14 cellular contexts compared by ENCODE assay signal in genomic region chr3:38487323-38487722, GRCh38. TPM values are rescaled to one million over a fixed set of nuclear protein-coding genes. Genes with fewer than 3 reads are reported as not detected.
DNase-seq lines count a peak whose midpoint lies in the region; ATAC-seq, FAIRE-seq and TF ChIP-seq lines count a peak whose summit lies in the region.
"Had no signal": no experiment of that assay in that cellular context is flagged by ENCODE, and none has a peak within 500 bp of the region (broad histone marks: within the 10 kb centered on the region; RNA-seq: fewer than 3 reads in every experiment).

No MANE protein-coding gene starts in this region.

- no peak for TF ChIP-seq CTCF in CD8-positive, alpha-beta T cell (IDR thresholded peaks at IDR 0.05)
- TF ChIP-seq CTCF in HepG2 (CRISPR knock-in tag; IDR thresholded peaks at IDR 0.05) (no peak), lower lobe of right lung (IDR thresholded peaks at IDR 0.05) (no peak)

- no peak for TF ChIP-seq POLR2A in HepG2 (IDR thresholded peaks at IDR 0.05; ENCODE audit: insufficient read depth in 1 of 2, low read depth in 2 of 2, low read length in 2 of 2)

- POLR2A ChIA-PET in CD8-positive, alpha-beta T cell (lab: Charles Lee) = no interaction called here
- POLR2A ChIA-PET in HepG2 (lab: Yijun Ruan, JAX) = no interaction called here

- no peaks in the 10 kb centered on the region for H3K4me1 Mint-ChIP-seq in CD8-positive, alpha-beta T cell (ENCODE audit: low read depth)

- H3K9ac ChIP-seq in HepG2 (ENCODE audit: insufficient read depth, low read depth, low read length) = no peak overlapping the region

- intact Hi-C loops in CD8-positive, alpha-beta T cell (cut with DNase I, micrococcal nuclease) = no loop called here
- intact Hi-C loops in HepG2 (cut with micrococcal nuclease; ENCODE audit: unreplicated experiment) = no loop called here
- intact Hi-C loops in lower lobe of right lung (cut with DNase I) = no loop called here

- 93% methylated on average over 3 of the region's 3 CpGs for WGBS in HepG2 (ENCODE audit: low lambda C conversion rate)

- H3K36me3 ChIP-seq in CD8-positive, alpha-beta T cell (ENCODE audit: insufficient read depth, low read length) = no peaks in the 10 kb centered on the region
- H3K36me3 ChIP-seq in HepG2 (replicated peaks in 1 of 2; ENCODE audit: control insufficient read depth in 1 of 2, insufficient read depth in 2 of 2, low read length in 2 of 2) = peaks cover 16 to 24% of the 10 kb centered on the region in 2 experiments
- H3K36me3 ChIP-seq in lower lobe of right lung = peaks cover 21% of the 10 kb centered on the region
- H3K36me3 ChIP-seq: neutrophil had no signal

- H3K27me3 Mint-ChIP-seq in CD8-positive, alpha-beta T cell (ENCODE audit: low read depth) = no peaks in the 10 kb centered on the region
- H3K27me3 Mint-ChIP-seq: dendritic cell treated with granulocyte-macrophage colony-stimulating factor and Interleukin-4, amounts not matched to agents 40 ng/mL and 50 ng/mL, for 4 days had no signal

- H3K4me3 Mint-ChIP-seq in CD8-positive, alpha-beta T cell = no peak overlapping the region
- H3K4me3 Mint-ChIP-seq: dendritic cell treated with granulocyte-macrophage colony-stimulating factor and Interleukin-4, amounts not matched to agents 40 ng/mL and 50 ng/mL, for 4 days had no signal

- H3K4me2 ChIP-seq in HepG2 (ENCODE audit: low read depth, low read length) = no peak overlapping the region
- H3K4me2 ChIP-seq: A549 had no signal

- no peaks in the 10 kb centered on the region for H3K27me3 ChIP-seq in CD8-positive, alpha-beta T cell (ENCODE audit: insufficient read depth, low read length)
- H3K27me3 ChIP-seq in HepG2 (ENCODE audit: control insufficient read depth in 1 of 2, insufficient read depth in 2 of 2, low read length in 2 of 2) (no peaks in the 10 kb centered on the region), lower lobe of right lung (ENCODE audit: low read depth) (no peaks in the 10 kb centered on the region)
- H3K27me3 ChIP-seq: neutrophil had no signal

- in situ Hi-C loops in HepG2 (cut with HindIII; ENCODE audit: extremely low pct_ligation_motif_present, low pct_unique_long_range_greater_than_20kb) = no loop called here

- CTCF ChIA-PET in CD8-positive, alpha-beta T cell (lab: Charles Lee) = interaction anchor here (4.4 kb wide), 1 partner anchor 141 kb away, joined by 19 read pairs; the partner anchor contains the start of gene XYLB
- CTCF ChIA-PET in HepG2 (lab: Yijun Ruan, JAX; ENCODE audit: low intra/inter-chr PET ratio, low total read pairs) = no interaction called here

- no peaks in the 10 kb centered on the region for H3K9me3 ChIP-seq in CD8-positive, alpha-beta T cell (ENCODE audit: low read length)
- H3K9me3 ChIP-seq in HepG2 (ENCODE audit: low read length) = no peaks in the 10 kb centered on the region
- no peaks in the 10 kb centered on the region for H3K9me3 ChIP-seq in lower lobe of right lung
- H3K9me3 ChIP-seq: A549, neutrophil had no signal

- no peak overlapping the region for H3K4me3 ChIP-seq in CD8-positive, alpha-beta T cell (ENCODE audit: low read depth, low read length)
- H3K4me3 ChIP-seq in HepG2 (replicated peaks in 1 of 3; ENCODE audit: insufficient read depth in 1 of 3, low read depth in 2 of 3, low read length in 3 of 3) (no peak overlapping the region), lower lobe of right lung (no peak overlapping the region)
- H3K4me3 ChIP-seq: A549 had no signal

- TF ChIP-seq EP300 in HepG2 (IDR thresholded peaks at IDR 0.05; ENCODE audit: low read depth in 2 of 2, low read length in 2 of 2) (no peak), HepG2 (CRISPR knock-in tag; IDR thresholded peaks at IDR 0.05; ENCODE audit: borderline replicate concordance) (no peak)

- peaks cover 23% of the 10 kb centered on the region for H3K36me3 Mint-ChIP-seq in CD8-positive, alpha-beta T cell

- H3K9me3 Mint-ChIP-seq in CD8-positive, alpha-beta T cell = no peaks in the 10 kb centered on the region
- H3K9me3 Mint-ChIP-seq: dendritic cell treated with granulocyte-macrophage colony-stimulating factor and Interleukin-4, amounts not matched to agents 40 ng/mL and 50 ng/mL, for 4 days had no signal

- BruUV-seq in HepG2 (replicated peaks; lab: Mats Ljungman, UMichigan) = no TSS peak

- H3K27ac ChIP-seq in CD8-positive, alpha-beta T cell (ENCODE audit: low read depth, low read length) = no peak overlapping the region
- H3K27ac ChIP-seq in HepG2 (ENCODE audit: extremely low read length, insufficient read depth, low read length) (no peak overlapping the region), lower lobe of right lung (no peak overlapping the region)
- H3K27ac ChIP-seq: A549, neutrophil had no signal

- peak overlapping the region; percentile 16 for H3K27ac Mint-ChIP-seq in CD8-positive, alpha-beta T cell
- H3K27ac Mint-ChIP-seq: dendritic cell treated with granulocyte-macrophage colony-stimulating factor and Interleukin-4, amounts not matched to agents 40 ng/mL and 50 ng/mL, for 4 days had no signal

- no peaks in the 10 kb centered on the region for H3K4me1 ChIP-seq in CD8-positive, alpha-beta T cell (ENCODE audit: insufficient read depth, low read length)
- H3K4me1 ChIP-seq in HepG2 (ENCODE audit: insufficient read depth, low read length) (no peaks in the 10 kb centered on the region), lower lobe of right lung (no peaks in the 10 kb centered on the region)
- H3K4me1 ChIP-seq: A549 had no signal

- H3K79me2 ChIP-seq in HepG2 (ENCODE audit: insufficient read depth, low read length) = no peaks in the 10 kb centered on the region

- no peak for DNase-seq in CD8-positive, alpha-beta T cell
- DNase-seq in GM19238 (ENCODE audit: insufficient read length, low spot score) = peak; percentile 41
- DNase-seq in AML-193 (lab: John Stamatoyannopoulos, UW) = no peak
- DNase-seq in HepG2 (ENCODE audit: low spot score) = no peak
- no peak for DNase-seq in islet precursor cell
- DNase-seq in lower lobe of right lung = no peak
- DNase-seq: activated CD4-positive, alpha-beta T cell treated with anti-CD3 and anti-CD28 coated beads, Interleukin-2, amount 50 U/mL, for 1 hour; foreskin fibroblast had no signal

- no peak for TF ChIP-seq RAD21 in HepG2 (CRISPR knock-in tag; IDR thresholded peaks at IDR 0.05)

- H2AFZ ChIP-seq in HepG2 (ENCODE audit: low read length) = no peak overlapping the region

- H4K20me1 ChIP-seq in HepG2 (ENCODE audit: insufficient read depth, low read length) = no peaks in the 10 kb centered on the region

- no peak for FAIRE-seq in HepG2 (lab: Jason Lieb, UNC)
- FAIRE-seq: A549 had no signal

- ATAC-seq in CD8-positive, alpha-beta T cell = no peak
- peak; percentile 85 for ATAC-seq in HG02588 (IDR thresholded peaks at IDR 0.05; ENCODE audit: unreplicated experiment)
- ATAC-seq in HG03354 (IDR thresholded peaks at IDR 0.05; ENCODE audit: poor library complexity, severe bottlenecking, unreplicated experiment) = peak; percentile 80
- no peak for ATAC-seq in HepG2
- ATAC-seq in lower lobe of right lung = no peak
- ATAC-seq: A549, left lobe of liver had no signal

RNA-seq across cellular contexts. Expression of gene EXOG, which starts 8.8 kb away (rescaled TPM):
- total RNA-seq in CD8-positive, alpha-beta T cell = 10 to 100 TPM; 16.5 to 20.1 TPM
- total RNA-seq in HepG2 (2016; rRNA removed; fragmentation: Illumina TruSeq; extraction: Trizol) = 7.2 and 9.5 TPM in 2 replicates
- total RNA-seq in HepG2 (2016; cell fraction: cytosol; rRNA removed; fragmentation: Illumina TruSeq; extraction: Trizol; ENCODE audit: low read depth) = 2.4 and 3.2 TPM in 2 replicates
- total RNA-seq in HepG2 (2016; cell fraction: insoluble cytoplasmic fraction; rRNA removed; fragmentation: Illumina TruSeq; extraction: Trizol) = 9.4 and 10.0 TPM in 2 replicates
- 4.3 and 4.9 TPM in 2 replicates for total RNA-seq in HepG2 (2016; cell fraction: membrane; rRNA removed; fragmentation: Illumina TruSeq; extraction: Trizol)
- total RNA-seq in HepG2 (2016; cell fraction: nucleus; rRNA removed; fragmentation: Illumina TruSeq; extraction: Trizol) = 11.9 and 12.3 TPM in 2 replicates
- 5.5 TPM in 2 replicates for polyA plus RNA-seq in HepG2 (2011; rRNA removed)
- polyA plus RNA-seq in HepG2 (2011; cell fraction: cytosol; rRNA removed) = 2.0 and 3.0 TPM in 2 replicates
- polyA plus RNA-seq in HepG2 (2011; cell fraction: nucleus; rRNA removed) = 11.4 and 19.7 TPM in 2 replicates
- polyA plus RNA-seq in HepG2 (2012) = 3.4 and 5.4 TPM in 2 replicates
- 0.79 and 1.1 TPM in 2 replicates for polyA plus RNA-seq in HepG2 (2016; cell fraction: cytosol; fragmentation: Illumina TruSeq; extraction: Trizol; ENCODE audit: low read depth)
- 8.8 and 9.2 TPM in 2 replicates for polyA plus RNA-seq in HepG2 (2016; cell fraction: insoluble cytoplasmic fraction; fragmentation: Illumina TruSeq; extraction: Trizol; ENCODE audit: low read depth)
- 2.3 and 2.8 TPM in 2 replicates for polyA plus RNA-seq in HepG2 (2016; cell fraction: membrane; fragmentation: Illumina TruSeq; extraction: Trizol; ENCODE audit: low read depth)
- polyA plus RNA-seq in HepG2 (2016; cell fraction: nucleus; fragmentation: Illumina TruSeq; extraction: Trizol; ENCODE audit: insufficient read depth, low read depth) = 25.1 and 25.9 TPM in 2 replicates
- 5.4 and 6.5 TPM in 2 replicates for polyA minus RNA-seq in HepG2 (2011; rRNA and poly(A)+ RNA removed; ENCODE audit: low replicate concordance)
- 1.8 and 2.0 TPM in 2 replicates for polyA minus RNA-seq in HepG2 (2011; cell fraction: cytosol; rRNA and poly(A)+ RNA removed)
- 15.5 and 17.5 TPM in 2 replicates for polyA minus RNA-seq in HepG2 (2011; cell fraction: nucleus; rRNA and poly(A)+ RNA removed)
- 12.3 TPM for total RNA-seq in lower lobe of right lung

RNA-seq across cellular contexts. Expression of gene ACVR2B, which starts 33.6 kb away (rescaled TPM):
- total RNA-seq in CD8-positive, alpha-beta T cell = 1 to 10 TPM; 2.1 to 3.0 TPM
- 10.0 and 11.3 TPM in 2 replicates for total RNA-seq in HepG2 (2016; rRNA removed; fragmentation: Illumina TruSeq; extraction: Trizol)
- 1.9 and 2.3 TPM in 2 replicates for total RNA-seq in HepG2 (2016; cell fraction: cytosol; rRNA removed; fragmentation: Illumina TruSeq; extraction: Trizol; ENCODE audit: low read depth)
- 9.6 and 10.5 TPM in 2 replicates for total RNA-seq in HepG2 (2016; cell fraction: insoluble cytoplasmic fraction; rRNA removed; fragmentation: Illumina TruSeq; extraction: Trizol)
- 6.0 TPM in 2 replicates for total RNA-seq in HepG2 (2016; cell fraction: membrane; rRNA removed; fragmentation: Illumina TruSeq; extraction: Trizol)
- 11.7 and 13.1 TPM in 2 replicates for total RNA-seq in HepG2 (2016; cell fraction: nucleus; rRNA removed; fragmentation: Illumina TruSeq; extraction: Trizol)
- polyA plus RNA-seq in HepG2 (2011; rRNA removed) = 12.0 and 12.7 TPM in 2 replicates
- polyA plus RNA-seq in HepG2 (2011; cell fraction: cytosol; rRNA removed) = 9.0 and 9.9 TPM in 2 replicates
- 15.0 and 15.2 TPM in 2 replicates for polyA plus RNA-seq in HepG2 (2011; cell fraction: nucleus; rRNA removed)
- 9.9 and 12.0 TPM in 2 replicates for polyA plus RNA-seq in HepG2 (2012)
- 2.7 and 2.9 TPM in 2 replicates for polyA plus RNA-seq in HepG2 (2016; cell fraction: cytosol; fragmentation: Illumina TruSeq; extraction: Trizol; ENCODE audit: low read depth)
- polyA plus RNA-seq in HepG2 (2016; cell fraction: insoluble cytoplasmic fraction; fragmentation: Illumina TruSeq; extraction: Trizol; ENCODE audit: low read depth) = 5.1 and 5.5 TPM in 2 replicates
- polyA plus RNA-seq in HepG2 (2016; cell fraction: membrane; fragmentation: Illumina TruSeq; extraction: Trizol; ENCODE audit: low read depth) = 3.4 and 4.2 TPM in 2 replicates
- 8.4 and 8.5 TPM in 2 replicates for polyA plus RNA-seq in HepG2 (2016; cell fraction: nucleus; fragmentation: Illumina TruSeq; extraction: Trizol; ENCODE audit: insufficient read depth, low read depth)
- 23.0 and 122 TPM in 2 replicates for polyA minus RNA-seq in HepG2 (2011; rRNA and poly(A)+ RNA removed; ENCODE audit: low replicate concordance)
- 32.7 and 38.7 TPM in 2 replicates for polyA minus RNA-seq in HepG2 (2011; cell fraction: cytosol; rRNA and poly(A)+ RNA removed)
- 27.8 and 34.2 TPM in 2 replicates for polyA minus RNA-seq in HepG2 (2011; cell fraction: nucleus; rRNA and poly(A)+ RNA removed)
- total RNA-seq in lower lobe of right lung = 8.2 TPM

Comparison
In these comparisons a context has a peak if more than half of its experiments do, and no peak if none do; other contexts are left out.
1. ATAC-seq: peak in HG02588 (single experiment) and HG03354 (single experiment); none in CD8-positive, alpha-beta T cell (single experiment), HepG2 (single experiment) and lower lobe of right lung (0 of 2).